In genomic region chr3:152656207-152657001, GRCh38 we compare ENCODE assay signal across 15 cellular contexts.
DNase-seq lines count a peak whose midpoint lies in the region; ATAC-seq and TF ChIP-seq lines count a peak whose summit lies in the region.
"Had no signal": no experiment of that assay in that cellular context is flagged by ENCODE, and none has a peak within 500 bp of the region (broad histone marks: within the 10 kb centered on the region; RNA-seq: fewer than 3 reads in every experiment).

No MANE protein-coding gene starts in this region.

- peaks cover 62% of the 10 kb centered on the region for H3K4me1 ChIP-seq in HUES64 (ENCODE audit: insufficient read depth, low read length)

- H3K4me3 Mint-ChIP-seq in chondrocyte (ENCODE audit: unreplicated experiment): peak overlapping the region; percentile 51
- H3K4me3 Mint-ChIP-seq: activated B cell treated with CpG ODN at 0.5 μM for 24 hours; activated naive CD8-positive, alpha-beta T cell had no signal

- H3K4me3 ChIP-seq in HUES64 (ENCODE audit: low read length) (0 out of 2 replicates have a peak overlapping the region, but pooled peaks have one; percentile 4), H7 (ENCODE audit: insufficient read depth, low read depth, low read length) (no peak overlapping the region)
- H3K4me3 ChIP-seq: esophagus squamous epithelium, PC-9 had no signal

- 23% methylated on average over 8 of the region's 10 CpGs for WGBS in HUES64

- H3K9me3 Mint-ChIP-seq in chondrocyte (ENCODE audit: low read depth): peaks cover 7% of the 10 kb centered on the region

- no peaks in the 10 kb centered on the region for H3K36me3 ChIP-seq in HUES64 (ENCODE audit: insufficient read depth, low read length)
- H3K36me3 ChIP-seq in H7 (replicated peaks; ENCODE audit: control insufficient read depth, insufficient read depth, low read length): no peaks in the 10 kb centered on the region
- H3K36me3 ChIP-seq: esophagus squamous epithelium had no signal

- H3K27ac Mint-ChIP-seq in chondrocyte (ENCODE audit: unreplicated experiment): no peak overlapping the region
- H3K27ac Mint-ChIP-seq: activated B cell treated with CpG ODN at 0.5 μM for 24 hours; activated naive CD8-positive, alpha-beta T cell had no signal

- H3K9ac ChIP-seq in HUES64 (ENCODE audit: low read depth, low read length): peak overlapping the region; percentile 13; the same call in 1 of the 2 replicates

- peak overlapping the region; percentile 93 for H3K27ac ChIP-seq in HUES64 (ENCODE audit: low read depth, low read length)
- H3K27ac ChIP-seq: PC-9 had no signal

- peak; percentile 54 for ATAC-seq in left colon
- ATAC-seq in GM21526 (IDR thresholded peaks at IDR 0.05; ENCODE audit: low FRiP score, unreplicated experiment): no peak

- no peaks in the 10 kb centered on the region for H3K27me3 Mint-ChIP-seq in chondrocyte (ENCODE audit: low read depth)

- intact Hi-C loops in left colon (cut with DNase I, micrococcal nuclease): no loop called here

- no peaks in the 10 kb centered on the region; the same call in 1 of the 2 replicates for H3K9me3 ChIP-seq in HUES64 (ENCODE audit: insufficient read depth, low read depth, low read length)

- no peaks in the 10 kb centered on the region for H3K36me3 Mint-ChIP-seq in chondrocyte (ENCODE audit: low read depth)
- H3K36me3 Mint-ChIP-seq: activated naive CD8-positive, alpha-beta T cell had no signal

- H3K27me3 ChIP-seq in HUES64 (ENCODE audit: insufficient read depth, low read length) (no peaks in the 10 kb centered on the region), H7 (ENCODE audit: control insufficient read depth, insufficient read depth, low read length) (no peaks in the 10 kb centered on the region)
- H3K27me3 ChIP-seq: esophagus squamous epithelium had no signal

- H3K4me1 Mint-ChIP-seq in chondrocyte (ENCODE audit: low read depth): peaks cover 10% of the 10 kb centered on the region

- DNase-seq in AML-193 (lab: John Stamatoyannopoulos, UW) (peak; percentile 60 to 66), chondrocyte (ENCODE audit: low spot score) (no peak), left colon (no peak), H7 (no peak), GF-D8 (lab: John Stamatoyannopoulos, UW) (no peak)
- no peak for DNase-seq in activated naive CD4-positive, alpha-beta T cell (lab: John Stamatoyannopoulos, UW)
- DNase-seq: activated B cell treated with CpG ODN at 0.5 μM for 24 hours; esophagus squamous epithelium; NCI-H1092; PC-9; stimulated activated CD4-positive, alpha-beta T cell treated with anti-CD3 and anti-CD28 coated beads, Interleukin-12 subunit alpha, Interleukin-12 subunit beta, amount 100 ng/mL, for 4 hours; stimulated activated naive CD4-positive, alpha-beta T cell treated with Interleukin-2 at 50 U/mL for 16 hours had no signal

- TF ChIP-seq CTCF in chondrocyte (IDR thresholded peaks at IDR 0.05): no peak

Comparison
In these comparisons a context has a peak if more than half of its experiments do, and no peak if none do; other contexts are left out.
1. DNase-seq: peak in AML-193 (2 of 2); none in chondrocyte (single experiment), left colon (0 of 2), H7 (single experiment), activated naive CD4-positive, alpha-beta T cell (0 of 4) and GF-D8 (single experiment).